Comparison of ENCODE assay signal across 9 cellular contexts in genomic region chr10:14603539-14604102, GRCh38.
DNase-seq lines count a peak whose midpoint lies in the region; ATAC-seq, FAIRE-seq and TF ChIP-seq lines count a peak whose summit lies in the region.
"Had no signal": no experiment of that assay in that cellular context is flagged by ENCODE, and none has a peak within 500 bp of the region (broad histone marks: within the 10 kb centered on the region; RNA-seq: fewer than 3 reads in every experiment).

No MANE protein-coding gene starts in this region.

- no peaks in the 10 kb centered on the region for H3K9me3 Mint-ChIP-seq in mesothelial cell of epicardium

- TF ChIP-seq CTCF in mesothelial cell of epicardium (IDR thresholded peaks at IDR 0.05; ENCODE audit: unreplicated experiment) = no peak

- peak overlapping the region; percentile 82 for H3K27ac Mint-ChIP-seq in mesothelial cell of epicardium

- peaks cover 19% of the 10 kb centered on the region for H3K27me3 Mint-ChIP-seq in mesothelial cell of epicardium (ENCODE audit: low read depth)

- FAIRE-seq in urothelium cell line (lab: Jason Lieb, UNC) = no peak
- FAIRE-seq: G401.6 had no signal

- peaks cover 6% of the 10 kb centered on the region for H3K36me3 Mint-ChIP-seq in mesothelial cell of epicardium

- ATAC-seq in HG02623 (IDR thresholded peaks at IDR 0.05; ENCODE audit: unreplicated experiment) = peak; percentile 12

- peaks cover 23% of the 10 kb centered on the region for H3K4me1 Mint-ChIP-seq in mesothelial cell of epicardium

- DNase-seq in NCI-H82 (lab: John Stamatoyannopoulos, UW) (peak; percentile 39), NCI-H82 treated with DMSO at 0.1 percent for 48 hours (lab: John Stamatoyannopoulos, UW; ENCODE audit: unreplicated experiment) (no peak), RKO (ENCODE audit: low spot score) (peak; percentile 44), dermis blood vessel endothelial cell (peak; percentile 30), mesothelial cell of epicardium (ENCODE audit: low spot score in 2 of 2, unreplicated experiment in 2 of 2) (peak in 1 of 2 experiments; percentile 43), urothelium cell line (ENCODE audit: low spot score) (peak; percentile 37), SIG-M5 (lab: John Stamatoyannopoulos, UW) (no peak)

- peak overlapping the region; percentile 87 for H3K4me3 Mint-ChIP-seq in mesothelial cell of epicardium

Comparison
In these comparisons a context has a peak if more than half of its experiments do, and no peak if none do; other contexts are left out.
1. DNase-seq: peak in NCI-H82 (single experiment), RKO (single experiment), dermis blood vessel endothelial cell (single experiment) and urothelium cell line (single experiment); none in NCI-H82 treated with DMSO at 0.1 percent for 48 hours (single experiment) and SIG-M5 (single experiment).